ENCODE assay signal across 1 cellular context in the genomic region with DNA sequence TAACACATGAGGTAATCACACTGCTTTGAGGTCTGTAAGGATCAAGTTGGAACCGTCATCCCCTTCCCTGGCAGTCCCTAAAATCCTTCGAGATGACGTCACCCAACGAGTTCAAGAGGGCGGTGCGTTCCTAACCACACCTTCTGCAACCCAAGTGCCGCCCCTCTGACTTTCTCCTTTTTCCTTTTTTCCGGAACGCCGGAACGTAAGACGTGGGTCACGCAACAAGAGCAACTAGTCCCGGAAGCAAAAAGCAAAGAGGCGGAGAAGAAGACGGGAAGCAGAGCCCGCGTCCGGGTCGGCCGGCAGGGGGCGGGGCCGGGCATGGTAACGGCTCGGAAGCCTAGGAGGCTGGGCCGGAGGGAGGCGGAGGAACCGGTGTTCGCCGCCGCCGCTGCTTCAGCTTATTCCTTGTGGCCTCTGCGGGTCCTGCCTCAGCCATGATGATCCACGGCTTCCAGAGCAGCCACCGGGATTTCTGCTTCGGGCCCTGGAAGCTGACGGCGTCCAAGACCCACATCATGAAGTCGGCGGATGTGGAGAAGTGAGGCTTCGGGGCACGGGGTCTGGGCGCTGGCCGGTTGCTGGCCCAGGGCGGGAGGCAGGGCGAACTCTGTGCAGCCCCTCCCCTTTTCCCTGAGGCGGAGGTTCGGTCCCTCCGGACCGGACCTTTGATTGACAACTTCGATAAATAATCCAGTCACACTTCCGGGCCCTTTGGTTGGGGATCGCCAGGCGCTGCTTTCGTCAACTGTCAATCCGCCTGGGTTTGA.
TF ChIP-seq lines count a peak whose summit lies in the region.

TSS of gene TIPRL (plus strand) at position 325 of the 773 bp plus-strand sequence. CDS start at position 441, 116 bp downstream.

TF ChIP-seq in K562, 482 proteins besides CTCF, POLR2A, EP300 and RAD21 (continued from another document and continues in another):
- TF ChIP-seq, protein P1, sequence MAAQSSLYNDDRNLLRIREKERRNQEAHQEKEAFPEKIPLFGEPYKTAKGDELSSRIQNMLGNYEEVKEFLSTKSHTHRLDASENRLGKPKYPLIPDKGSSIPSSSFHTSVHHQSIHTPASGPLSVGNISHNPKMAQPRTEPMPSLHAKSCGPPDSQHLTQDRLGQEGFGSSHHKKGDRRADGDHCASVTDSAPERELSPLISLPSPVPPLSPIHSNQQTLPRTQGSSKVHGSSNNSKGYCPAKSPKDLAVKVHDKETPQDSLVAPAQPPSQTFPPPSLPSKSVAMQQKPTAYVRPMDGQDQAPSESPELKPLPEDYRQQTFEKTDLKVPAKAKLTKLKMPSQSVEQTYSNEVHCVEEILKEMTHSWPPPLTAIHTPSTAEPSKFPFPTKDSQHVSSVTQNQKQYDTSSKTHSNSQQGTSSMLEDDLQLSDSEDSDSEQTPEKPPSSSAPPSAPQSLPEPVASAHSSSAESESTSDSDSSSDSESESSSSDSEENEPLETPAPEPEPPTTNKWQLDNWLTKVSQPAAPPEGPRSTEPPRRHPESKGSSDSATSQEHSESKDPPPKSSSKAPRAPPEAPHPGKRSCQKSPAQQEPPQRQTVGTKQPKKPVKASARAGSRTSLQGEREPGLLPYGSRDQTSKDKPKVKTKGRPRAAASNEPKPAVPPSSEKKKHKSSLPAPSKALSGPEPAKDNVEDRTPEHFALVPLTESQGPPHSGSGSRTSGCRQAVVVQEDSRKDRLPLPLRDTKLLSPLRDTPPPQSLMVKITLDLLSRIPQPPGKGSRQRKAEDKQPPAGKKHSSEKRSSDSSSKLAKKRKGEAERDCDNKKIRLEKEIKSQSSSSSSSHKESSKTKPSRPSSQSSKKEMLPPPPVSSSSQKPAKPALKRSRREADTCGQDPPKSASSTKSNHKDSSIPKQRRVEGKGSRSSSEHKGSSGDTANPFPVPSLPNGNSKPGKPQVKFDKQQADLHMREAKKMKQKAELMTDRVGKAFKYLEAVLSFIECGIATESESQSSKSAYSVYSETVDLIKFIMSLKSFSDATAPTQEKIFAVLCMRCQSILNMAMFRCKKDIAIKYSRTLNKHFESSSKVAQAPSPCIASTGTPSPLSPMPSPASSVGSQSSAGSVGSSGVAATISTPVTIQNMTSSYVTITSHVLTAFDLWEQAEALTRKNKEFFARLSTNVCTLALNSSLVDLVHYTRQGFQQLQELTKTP (IDR thresholded peaks at IDR 0.05; ENCODE audit: low read depth in 1 of 2, partially characterized antibody in 2 of 2) = peak in 1 of 2 experiments; percentile 12
- TF ChIP-seq FIP1L1 (IDR thresholded peaks at IDR 0.05; ENCODE audit: low read depth, low read length, poor library complexity, severe bottlenecking) (peak; percentile 84), POLR3A (IDR thresholded peaks at IDR 0.05; ENCODE audit: borderline replicate concordance, extremely low read depth, insufficient read depth, insufficient read length) (no peak), HNRNPH1 (optimal IDR thresholded peaks at IDR 0.05; ENCODE audit: low read depth, low read length) (no peak), ZNF274 (IDR thresholded peaks at IDR 0.05; ENCODE audit: borderline replicate concordance, low read depth, low read length) (no peak), ZNF197 (CRISPR knock-in tag; IDR thresholded peaks at IDR 0.05; ENCODE audit: low read depth) (0 out of 2 replicates have a peak, but pooled peaks have one; percentile 0), VEZF1 (CRISPR knock-in tag; IDR thresholded peaks at IDR 0.05) (peak; percentile 85), NUFIP1 (IDR thresholded peaks at IDR 0.05; ENCODE audit: partially characterized antibody) (no peak), TFAM (CRISPR knock-in tag; conservative IDR thresholded peaks at IDR 0.05) (no peak), TSHZ1 (CRISPR knock-in tag; IDR thresholded peaks at IDR 0.05) (no peak), SRSF3 (IDR thresholded peaks at IDR 0.05; ENCODE audit: insufficient read depth, low read length) (no peak), PTTG1 (tag; IDR thresholded peaks at IDR 0.05; ENCODE audit: low read depth) (no peak), ZNF707 (CRISPR knock-in tag; conservative IDR thresholded peaks at IDR 0.05) (peak; percentile 71), CXXC5 (CRISPR knock-in tag; IDR thresholded peaks at IDR 0.05) (peak; percentile 97), NRF1 (conservative IDR thresholded peaks at IDR 0.05 in 1 of 2, IDR thresholded peaks at IDR 0.05 in 1 of 2) (peak; percentile 59 to 70), NR2F6 (CRISPR knock-in tag; IDR thresholded peaks at IDR 0.05) (0 out of 2 replicates have a peak, but pooled peaks have one; percentile 86), RBM34 (IDR thresholded peaks at IDR 0.05; ENCODE audit: borderline replicate concordance, insufficient read depth, low read length) (no peak), ZNF277 (CRISPR knock-in tag; IDR thresholded peaks at IDR 0.05; ENCODE audit: borderline replicate concordance) (no peak), ZNF444 (CRISPR knock-in tag; IDR thresholded peaks at IDR 0.05) (no peak), ZBTB26 (CRISPR knock-in tag; IDR thresholded peaks at IDR 0.05) (no peak), PCBP2 (IDR thresholded peaks at IDR 0.05; ENCODE audit: low read depth, low read length, poor library complexity, severe bottlenecking) (no peak), ARID2 (IDR thresholded peaks at IDR 0.05) (no peak), LARP7 (IDR thresholded peaks at IDR 0.05) (no peak)
- TF ChIP-seq, protein P2, sequence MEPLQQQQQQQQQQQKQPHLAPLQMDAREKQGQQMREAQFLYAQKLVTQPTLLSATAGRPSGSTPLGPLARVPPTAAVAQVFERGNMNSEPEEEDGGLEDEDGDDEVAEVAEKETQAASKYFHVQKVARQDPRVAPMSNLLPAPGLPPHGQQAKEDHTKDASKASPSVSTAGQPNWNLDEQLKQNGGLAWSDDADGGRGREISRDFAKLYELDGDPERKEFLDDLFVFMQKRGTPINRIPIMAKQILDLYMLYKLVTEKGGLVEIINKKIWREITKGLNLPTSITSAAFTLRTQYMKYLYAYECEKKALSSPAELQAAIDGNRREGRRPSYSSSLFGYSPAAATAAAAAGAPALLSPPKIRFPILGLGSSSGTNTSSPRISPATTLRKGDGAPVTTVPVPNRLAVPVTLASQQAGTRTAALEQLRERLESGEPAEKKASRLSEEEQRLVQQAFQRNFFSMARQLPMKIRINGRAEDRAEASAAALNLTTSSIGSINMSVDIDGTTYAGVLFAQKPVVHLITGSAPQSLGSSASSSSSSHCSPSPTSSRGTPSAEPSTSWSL (CRISPR knock-in tag; IDR thresholded peaks at IDR 0.05; ENCODE audit: borderline replicate concordance) = no peak
- TF ChIP-seq, protein P3, sequence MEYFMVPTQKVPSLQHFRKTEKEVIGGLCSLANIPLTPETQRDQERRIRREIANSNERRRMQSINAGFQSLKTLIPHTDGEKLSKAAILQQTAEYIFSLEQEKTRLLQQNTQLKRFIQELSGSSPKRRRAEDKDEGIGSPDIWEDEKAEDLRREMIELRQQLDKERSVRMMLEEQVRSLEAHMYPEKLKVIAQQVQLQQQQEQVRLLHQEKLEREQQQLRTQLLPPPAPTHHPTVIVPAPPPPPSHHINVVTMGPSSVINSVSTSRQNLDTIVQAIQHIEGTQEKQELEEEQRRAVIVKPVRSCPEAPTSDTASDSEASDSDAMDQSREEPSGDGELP (CRISPR knock-in tag; IDR thresholded peaks at IDR 0.05; ENCODE audit: borderline replicate concordance) = peak; percentile 84; the same call in 1 of the 2 replicates
- TF ChIP-seq, protein P4, sequence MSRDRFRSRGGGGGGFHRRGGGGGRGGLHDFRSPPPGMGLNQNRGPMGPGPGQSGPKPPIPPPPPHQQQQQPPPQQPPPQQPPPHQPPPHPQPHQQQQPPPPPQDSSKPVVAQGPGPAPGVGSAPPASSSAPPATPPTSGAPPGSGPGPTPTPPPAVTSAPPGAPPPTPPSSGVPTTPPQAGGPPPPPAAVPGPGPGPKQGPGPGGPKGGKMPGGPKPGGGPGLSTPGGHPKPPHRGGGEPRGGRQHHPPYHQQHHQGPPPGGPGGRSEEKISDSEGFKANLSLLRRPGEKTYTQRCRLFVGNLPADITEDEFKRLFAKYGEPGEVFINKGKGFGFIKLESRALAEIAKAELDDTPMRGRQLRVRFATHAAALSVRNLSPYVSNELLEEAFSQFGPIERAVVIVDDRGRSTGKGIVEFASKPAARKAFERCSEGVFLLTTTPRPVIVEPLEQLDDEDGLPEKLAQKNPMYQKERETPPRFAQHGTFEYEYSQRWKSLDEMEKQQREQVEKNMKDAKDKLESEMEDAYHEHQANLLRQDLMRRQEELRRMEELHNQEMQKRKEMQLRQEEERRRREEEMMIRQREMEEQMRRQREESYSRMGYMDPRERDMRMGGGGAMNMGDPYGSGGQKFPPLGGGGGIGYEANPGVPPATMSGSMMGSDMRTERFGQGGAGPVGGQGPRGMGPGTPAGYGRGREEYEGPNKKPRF (IDR thresholded peaks at IDR 0.05; ENCODE audit: low read depth, low read length) = no peak
- TF ChIP-seq, protein P5, sequence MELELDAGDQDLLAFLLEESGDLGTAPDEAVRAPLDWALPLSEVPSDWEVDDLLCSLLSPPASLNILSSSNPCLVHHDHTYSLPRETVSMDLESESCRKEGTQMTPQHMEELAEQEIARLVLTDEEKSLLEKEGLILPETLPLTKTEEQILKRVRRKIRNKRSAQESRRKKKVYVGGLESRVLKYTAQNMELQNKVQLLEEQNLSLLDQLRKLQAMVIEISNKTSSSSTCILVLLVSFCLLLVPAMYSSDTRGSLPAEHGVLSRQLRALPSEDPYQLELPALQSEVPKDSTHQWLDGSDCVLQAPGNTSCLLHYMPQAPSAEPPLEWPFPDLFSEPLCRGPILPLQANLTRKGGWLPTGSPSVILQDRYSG (tag; conservative IDR thresholded peaks at IDR 0.05; ENCODE audit: low read depth) = peak; percentile 92; the same call in 1 of the 2 replicates
- TF ChIP-seq, protein P6, sequence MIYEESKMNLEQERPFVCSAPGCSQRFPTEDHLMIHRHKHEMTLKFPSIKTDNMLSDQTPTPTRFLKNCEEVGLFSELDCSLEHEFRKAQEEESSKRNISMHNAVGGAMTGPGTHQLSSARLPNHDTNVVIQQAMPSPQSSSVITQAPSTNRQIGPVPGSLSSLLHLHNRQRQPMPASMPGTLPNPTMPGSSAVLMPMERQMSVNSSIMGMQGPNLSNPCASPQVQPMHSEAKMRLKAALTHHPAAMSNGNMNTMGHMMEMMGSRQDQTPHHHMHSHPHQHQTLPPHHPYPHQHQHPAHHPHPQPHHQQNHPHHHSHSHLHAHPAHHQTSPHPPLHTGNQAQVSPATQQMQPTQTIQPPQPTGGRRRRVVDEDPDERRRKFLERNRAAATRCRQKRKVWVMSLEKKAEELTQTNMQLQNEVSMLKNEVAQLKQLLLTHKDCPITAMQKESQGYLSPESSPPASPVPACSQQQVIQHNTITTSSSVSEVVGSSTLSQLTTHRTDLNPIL (CRISPR knock-in tag; IDR thresholded peaks at IDR 0.05) = peak; percentile 89; the same call in 1 of the 2 replicates
- TF ChIP-seq, protein P7, sequence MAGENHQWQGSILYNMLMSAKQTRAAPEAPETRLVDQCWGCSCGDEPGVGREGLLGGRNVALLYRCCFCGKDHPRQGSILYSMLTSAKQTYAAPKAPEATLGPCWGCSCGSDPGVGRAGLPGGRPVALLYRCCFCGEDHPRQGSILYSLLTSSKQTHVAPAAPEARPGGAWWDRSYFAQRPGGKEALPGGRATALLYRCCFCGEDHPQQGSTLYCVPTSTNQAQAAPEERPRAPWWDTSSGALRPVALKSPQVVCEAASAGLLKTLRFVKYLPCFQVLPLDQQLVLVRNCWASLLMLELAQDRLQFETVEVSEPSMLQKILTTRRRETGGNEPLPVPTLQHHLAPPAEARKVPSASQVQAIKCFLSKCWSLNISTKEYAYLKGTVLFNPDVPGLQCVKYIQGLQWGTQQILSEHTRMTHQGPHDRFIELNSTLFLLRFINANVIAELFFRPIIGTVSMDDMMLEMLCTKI (IDR thresholded peaks at IDR 0.05; ENCODE audit: partially characterized antibody) = no peak
